Comparison of ENCODE assay signal across 8 cellular contexts in the genomic region with DNA sequence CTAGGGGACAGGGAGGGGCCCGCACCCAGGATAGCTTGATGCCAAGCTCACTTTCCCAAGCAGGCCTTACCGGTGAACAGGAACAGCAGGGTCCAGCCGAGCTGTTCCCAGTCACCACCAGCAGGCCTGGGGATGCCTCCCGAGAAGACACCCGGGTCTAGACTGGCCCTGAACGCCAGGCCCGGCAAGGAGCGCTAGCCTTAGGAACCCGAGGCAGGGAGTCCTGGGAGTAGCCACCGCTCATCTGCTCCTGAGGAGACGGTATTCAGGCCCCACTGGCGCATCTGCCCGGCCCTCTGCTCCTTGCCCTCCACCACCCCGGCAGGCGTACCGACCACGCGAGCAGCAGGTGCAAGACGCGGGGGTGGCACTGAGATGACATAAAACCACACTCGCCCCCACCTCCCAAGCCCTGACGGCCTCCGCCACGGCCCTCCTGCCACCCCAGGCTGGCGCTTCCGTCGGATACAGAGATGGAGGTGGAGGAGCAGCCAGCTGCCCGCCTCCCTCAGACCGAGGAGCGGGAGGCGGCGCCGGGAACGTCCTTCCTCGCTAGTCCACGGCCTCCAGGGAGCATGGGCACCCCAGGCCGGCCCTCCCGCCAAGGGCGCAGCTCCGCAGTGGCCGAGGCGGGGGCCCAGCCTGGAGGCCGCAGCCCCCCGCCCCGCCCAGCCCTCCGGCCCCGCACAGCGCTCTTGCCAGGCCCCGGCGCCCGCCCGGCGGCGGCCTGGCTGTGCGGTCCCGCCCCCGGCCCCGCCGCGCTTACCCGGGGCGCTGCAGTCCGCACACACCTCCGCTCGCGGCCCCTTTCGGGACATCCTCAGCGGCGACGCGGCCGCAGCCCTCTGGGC. TPM values are rescaled to one million over a fixed set of nuclear protein-coding genes. Genes with fewer than 3 reads are reported as not detected.
DNase-seq lines count a peak whose midpoint lies in the region; ATAC-seq and TF ChIP-seq lines count a peak whose summit lies in the region.

No MANE protein-coding gene starts in this region.

- in situ Hi-C loops in Panc1 (cut with HindIII; ENCODE audit: low pct_unique_long_range_greater_than_20kb, low sequenced_read_pairs), result no loop called here

- peak; percentile 23 for DNase-seq in NCI-H1105 treated with DMSO at 0.1 percent for 48 hours (lab: John Stamatoyannopoulos, UW)
- DNase-seq in NCI-H1105 (lab: John Stamatoyannopoulos, UW), result no peak
- no peak for DNase-seq in Panc1 (ENCODE audit: low read depth, low spot score)
- no peak for DNase-seq in ascending aorta (ENCODE audit: low spot score in 2 of 2)
- DNase-seq in iPS-NIHi11 (ENCODE audit: low spot score), result peak; percentile 72
- peak; percentile 48 to 60 for DNase-seq in stimulated activated CD4-positive, alpha-beta T cell treated with anti-CD3 and anti-CD28 coated beads, Interleukin-1b, Interleukin-23, amount 100 ng/mL, for 4 hours (ENCODE audit: low read depth in 2 of 2)
- DNase-seq in MV-4-11 (lab: John Stamatoyannopoulos, UW), result no peak

- H3K36me3 ChIP-seq in Panc1 (ENCODE audit: control insufficient read depth, insufficient read depth, low read length) (peaks cover 5% of the 10 kb centered on the region; the same call in 1 of the 2 replicates), ascending aorta (no peaks in the 10 kb centered on the region)

- ATAC-seq in HG02885 (IDR thresholded peaks at IDR 0.05; ENCODE audit: poor library complexity, unreplicated experiment) (peak; percentile 17), Panc1 (peak; percentile 1)

- H3K27me3 ChIP-seq in Panc1 (ENCODE audit: control insufficient read depth, insufficient read depth, low read length) (no peaks in the 10 kb centered on the region), ascending aorta (no peaks in the 10 kb centered on the region)

- no peaks in the 10 kb centered on the region for H3K9me3 ChIP-seq in Panc1 (ENCODE audit: control insufficient read depth, insufficient read depth, low read depth, low read length)
- H3K9me3 ChIP-seq in ascending aorta, result no peaks in the 10 kb centered on the region

- peak overlapping the region; percentile 77 to 92 for H3K4me3 ChIP-seq in Panc1 (ENCODE audit: low read depth in 2 of 2, low read length in 2 of 2)
- H3K4me3 ChIP-seq in ascending aorta, result peak overlapping the region; percentile 84 to 97

- intact Hi-C loops in Panc1 (cut with micrococcal nuclease; ENCODE audit: unreplicated experiment) (no loop called here), ascending aorta (cut with DNase I) (loop anchor here (2.0 kb wide), 1 partner anchor 20 kb away; the partner anchor contains the start of gene TP53I13)

- no peak for TF ChIP-seq CTCF in Panc1 (IDR thresholded peaks at IDR 0.05)
- no peak for TF ChIP-seq CTCF in ascending aorta (IDR thresholded peaks at IDR 0.05)

- peaks cover 50% of the 10 kb centered on the region for H3K4me1 ChIP-seq in Panc1 (ENCODE audit: control insufficient read depth, insufficient read depth, low read length)
- peaks cover 36 to 55% of the 10 kb centered on the region in 2 donors for H3K4me1 ChIP-seq in ascending aorta

- POLR2A ChIA-PET in Panc1 (lab: Charles Lee), result interaction anchor here (0.6 kb wide), 1 partner anchor 224 kb away, joined by 3 read pairs; no protein-coding TSS in a partner anchor

- CTCF ChIA-PET in Panc1 (lab: Charles Lee), result interaction anchor here (0.5 kb wide), 1 partner anchor 750 kb away, joined by 3 read pairs; no protein-coding TSS in a partner anchor

- BruUV-seq in Panc1 (replicated peaks; lab: Mats Ljungman, UMichigan), result no TSS peak

- H3K27ac ChIP-seq in Panc1 (ENCODE audit: low read length), result peak overlapping the region; percentile 82
- H3K27ac ChIP-seq in ascending aorta, result peak overlapping the region; percentile 82 to 83

RNA-seq across cellular contexts. Expression of gene GIT1, which starts 0.7 kb away (rescaled TPM):
- total RNA-seq in Panc1 (2021; ENCODE audit: unreplicated experiment) (94.6 TPM), ascending aorta (142 TPM)
- 105 TPM for polyA plus RNA-seq in Panc1 (2012; ENCODE audit: insufficient read length)

RNA-seq across cellular contexts. Expression of gene ANKRD13B, which starts 4.1 kb away (rescaled TPM):
- total RNA-seq in Panc1 (2021; ENCODE audit: unreplicated experiment) (31.4 TPM), ascending aorta (16.7 TPM)
- polyA plus RNA-seq in Panc1 (2012; ENCODE audit: insufficient read length), result 34.3 TPM

RNA-seq across cellular contexts. Expression of gene TP53I13, which starts 20.3 kb away (rescaled TPM):
- total RNA-seq in Panc1 (2021; ENCODE audit: unreplicated experiment), result 123 TPM
- 200 TPM for polyA plus RNA-seq in Panc1 (2012; ENCODE audit: insufficient read length)
- 93.7 TPM for total RNA-seq in ascending aorta

RNA-seq across cellular contexts. Expression of gene ABHD15, which starts 21.9 kb away (rescaled TPM):
- total RNA-seq in Panc1 (2021; ENCODE audit: unreplicated experiment), result 33.7 TPM
- polyA plus RNA-seq in Panc1 (2012; ENCODE audit: insufficient read length), result 25.9 TPM
- 11.0 TPM for total RNA-seq in ascending aorta

RNA-seq across cellular contexts. Expression of gene CORO6, which starts 33.9 kb away (rescaled TPM):
- total RNA-seq in Panc1 (2021; ENCODE audit: unreplicated experiment) (9.7 TPM), ascending aorta (22.0 TPM)
- polyA plus RNA-seq in Panc1 (2012; ENCODE audit: insufficient read length), result 11.8 TPM

Comparison
In these comparisons a context has a peak if more than half of its experiments do, and no peak if none do; other contexts are left out.
1. DNase-seq: peak in NCI-H1105 treated with DMSO at 0.1 percent for 48 hours (single experiment), iPS-NIHi11 (single experiment) and stimulated activated CD4-positive, alpha-beta T cell treated with anti-CD3 and anti-CD28 coated beads, Interleukin-1b, Interleukin-23, amount 100 ng/mL, for 4 hours (2 of 2); none in NCI-H1105 (single experiment), Panc1 (single experiment), ascending aorta (0 of 2) and MV-4-11 (single experiment).